Comparison of ENCODE assay signal across 32 cellular contexts in genomic region chr6:104630522-104630921, GRCh38.
"Had no signal": no experiment of that assay in that cellular context is flagged by ENCODE, and none has a peak within 500 bp of the region (broad histone marks: within the 10 kb centered on the region; RNA-seq: fewer than 3 reads in every experiment).

No MANE protein-coding gene starts in this region.

- H3K4me3 ChIP-seq: Peyer's patch, SJSA1 had no signal

- DNase-seq: activated B cell treated with CpG ODN at 0.5 μM for 24 hours; activated CD4-positive, alpha-beta memory T cell treated with anti-CD3 and anti-CD28 coated beads for 36 hours; activated CD4-positive, alpha-beta T cell treated with anti-CD3 and anti-CD28 coated beads for 4 hours; activated CD4-positive, alpha-beta T cell treated with anti-CD3 and anti-CD28 coated beads, Interleukin-2, amount 50 U/mL, for 1 hour; activated CD4-positive, CD25-positive, alpha-beta regulatory T cell treated with anti-CD3 and anti-CD28 coated beads, Interleukin-2, amount 50 U/mL, for 72 hours; activated CD8-positive, alpha-beta memory T cell treated with anti-CD3 and anti-CD28 coated beads, Interleukin-2, amount 50 U/mL, for 4 hours; activated naive CD4-positive, alpha-beta T cell treated with anti-CD3 and anti-CD28 coated beads, Interleukin-2, amount 10 ng/mL, durations not matched to agents 7 days and 5 days; activated naive CD8-positive, alpha-beta T cell treated with anti-CD3 and anti-CD28 coated beads, Interleukin-2, amount 50 U/mL, for 24 hours; activated T-cell treated with anti-CD3 and anti-CD28 coated beads for 4 hours; activated T-cell treated with anti-CD3 and anti-CD28 coated beads, Interleukin-2, amount 50 U/mL, for 4 hours; anterior cingulate cortex; Karpas-422; KBM-7; MM.1S; MV-4-11; NCI-H1092; NCI-H1436 treated with DMSO at 0.1 percent for 48 hours; NCI-H1694 treated with DMSO at 0.1 percent for 48 hours; NCI-H2029; NCI-H345; NCI-H524 treated with DMSO at 0.1 percent for 48 hours; PC-3; Peyer's patch; RPMI8226; SHP77 treated with DMSO at 0.1 percent for 48 hours; SK-N-SH had no signal

- H3K9me3 ChIP-seq: Peyer's patch, SJSA1, SK-N-SH had no signal

- H3K4me1 ChIP-seq: Peyer's patch had no signal

- H3K4me1 Mint-ChIP-seq: activated B cell treated with CpG ODN at 0.5 μM for 24 hours; activated naive CD4-positive, alpha-beta T cell treated with anti-CD3 and anti-CD28 coated beads, Interleukin-2, amount 10 ng/mL, durations not matched to agents 7 days and 5 days; activated naive CD8-positive, alpha-beta T cell treated with anti-CD3 and anti-CD28 coated beads, Interleukin-2, amount 50 U/mL, for 24 hours had no signal

- ATAC-seq: activated naive CD8-positive, alpha-beta T cell treated with anti-CD3 and anti-CD28 coated beads, Interleukin-2, amount 50 U/mL, for 24 hours; activated T-cell treated with anti-CD3 and anti-CD28 coated beads, Interleukin-2, amount 50 U/mL, for 4 hours; PC-3 had no signal

- H3K9me3 Mint-ChIP-seq: activated B cell treated with CpG ODN at 0.5 μM for 24 hours; activated CD4-positive, alpha-beta memory T cell treated with anti-CD3 and anti-CD28 coated beads for 36 hours; activated naive CD4-positive, alpha-beta T cell treated with anti-CD3 and anti-CD28 coated beads, Interleukin-2, amount 10 ng/mL, durations not matched to agents 7 days and 5 days; activated T-cell treated with anti-CD3 and anti-CD28 coated beads, Interleukin-2, amount 50 U/mL, for 4 hours; activated T-helper 1 cell treated with anti-CD3 and anti-CD28 coated beads, Interleukin-12 subunit alpha, Interleukin-12 subunit beta, Interleukin-2, Interleukin-4 antibody, amounts not matched to agents 30 ng/mL and 10 ng/mL and 1 ng/mL, durations not matched to agents 14 hours and 24 hours and 36 hours; T-helper 1 cell treated with Interleukin-12 subunit alpha and Interleukin-12 subunit beta and Interleukin-4 antibody, amounts not matched to agents 30 μg/mL and 1 μg/mL, for 36 hours; T-helper 2 cell treated with Interferon-gamma antibody and Interleukin-4, amounts not matched to agents 5 μg/mL and 100 μg/mL, for 36 hours had no signal

- H3K27ac Mint-ChIP-seq: activated B cell treated with CpG ODN at 0.5 μM for 24 hours; activated CD4-positive, alpha-beta memory T cell treated with anti-CD3 and anti-CD28 coated beads for 36 hours; activated naive CD4-positive, alpha-beta T cell treated with anti-CD3 and anti-CD28 coated beads, Interleukin-2, amount 10 ng/mL, durations not matched to agents 7 days and 5 days; activated naive CD8-positive, alpha-beta T cell; activated naive CD8-positive, alpha-beta T cell treated with anti-CD3 and anti-CD28 coated beads, Interleukin-2, amount 50 U/mL, for 24 hours; activated T-helper 1 cell treated with anti-CD3 and anti-CD28 coated beads, Interleukin-12 subunit alpha, Interleukin-12 subunit beta, Interleukin-2, Interleukin-4 antibody, amounts not matched to agents 30 ng/mL and 10 ng/mL and 1 ng/mL, durations not matched to agents 14 hours and 24 hours and 36 hours; brain; T-helper 1 cell treated with Interleukin-12 subunit alpha and Interleukin-12 subunit beta and Interleukin-4 antibody, amounts not matched to agents 30 μg/mL and 1 μg/mL, for 36 hours; T-helper 2 cell treated with Interferon-gamma antibody and Interleukin-4, amounts not matched to agents 5 μg/mL and 100 μg/mL, for 36 hours had no signal

- H3K36me3 ChIP-seq: Peyer's patch, SJSA1 had no signal

- H3K36me3 Mint-ChIP-seq: activated CD4-positive, alpha-beta memory T cell treated with anti-CD3 and anti-CD28 coated beads for 36 hours; activated naive CD4-positive, alpha-beta T cell treated with anti-CD3 and anti-CD28 coated beads, Interleukin-2, amount 10 ng/mL, durations not matched to agents 7 days and 5 days; activated naive CD8-positive, alpha-beta T cell; brain had no signal

- H3K4me3 Mint-ChIP-seq: activated B cell treated with CpG ODN at 0.5 μM for 24 hours; activated CD4-positive, alpha-beta memory T cell treated with anti-CD3 and anti-CD28 coated beads for 36 hours; activated naive CD4-positive, alpha-beta T cell treated with anti-CD3 and anti-CD28 coated beads, Interleukin-2, amount 10 ng/mL, durations not matched to agents 7 days and 5 days; activated naive CD8-positive, alpha-beta T cell; activated naive CD8-positive, alpha-beta T cell treated with anti-CD3 and anti-CD28 coated beads, Interleukin-2, amount 50 U/mL, for 24 hours; activated T-cell treated with anti-CD3 and anti-CD28 coated beads, Interleukin-2, amount 50 U/mL, for 4 hours; activated T-helper 1 cell treated with anti-CD3 and anti-CD28 coated beads, Interleukin-12 subunit alpha, Interleukin-12 subunit beta, Interleukin-2, Interleukin-4 antibody, amounts not matched to agents 30 ng/mL and 10 ng/mL and 1 ng/mL, durations not matched to agents 14 hours and 24 hours and 36 hours; brain; T-helper 1 cell treated with Interleukin-12 subunit alpha and Interleukin-12 subunit beta and Interleukin-4 antibody, amounts not matched to agents 30 μg/mL and 1 μg/mL, for 36 hours; T-helper 2 cell treated with Interferon-gamma antibody and Interleukin-4, amounts not matched to agents 5 μg/mL and 100 μg/mL, for 36 hours had no signal

- H3K27ac ChIP-seq: Peyer's patch, SJSA1 had no signal

- H3K27me3 ChIP-seq: Peyer's patch, SJSA1 had no signal

- H3K27me3 Mint-ChIP-seq: activated B cell treated with CpG ODN at 0.5 μM for 24 hours; activated naive CD4-positive, alpha-beta T cell treated with anti-CD3 and anti-CD28 coated beads, Interleukin-2, amount 10 ng/mL, durations not matched to agents 7 days and 5 days; brain had no signal
